ENCODE assay signal across 17 cellular contexts in genomic region chr20:57600324-57601210, GRCh38. TPM values are rescaled to one million over a fixed set of nuclear protein-coding genes. Genes with fewer than 3 reads are reported as not detected.
DNase-seq lines count a peak whose midpoint lies in the region; ATAC-seq and TF ChIP-seq lines count a peak whose summit lies in the region.
"Had no signal": no experiment of that assay in that cellular context is flagged by ENCODE, and none has a peak within 500 bp of the region (broad histone marks: within the 10 kb centered on the region; RNA-seq: fewer than 3 reads in every experiment).

No MANE protein-coding gene starts in this region.

- intact Hi-C loops in activated B cell treated with CpG ODN at 0.5 μM for 24 hours (cut with micrococcal nuclease): no loop called here

- H3K9me3 ChIP-seq in neuronal stem cell (replicated peaks in 1 of 2; ENCODE audit: control insufficient read depth in 2 of 2, insufficient read depth in 1 of 2, low read depth in 1 of 2, low read length in 2 of 2) (no peaks in the 10 kb centered on the region), smooth muscle cell (replicated peaks; ENCODE audit: low read depth) (no peaks in the 10 kb centered on the region)
- H3K9me3 ChIP-seq: ovary, tibial nerve had no signal

- no peak overlapping the region for H3K4me2 ChIP-seq in neuronal stem cell (ENCODE audit: insufficient read depth, low read length, poor library complexity, severe bottlenecking)
- no peak overlapping the region for H3K4me2 ChIP-seq in smooth muscle cell

- no peak overlapping the region for H3K4me3 Mint-ChIP-seq in activated B cell treated with CpG ODN at 0.5 μM for 24 hours
- H3K4me3 Mint-ChIP-seq: T-cell had no signal

- no peaks in the 10 kb centered on the region for H3K36me3 ChIP-seq in neuronal stem cell (replicated peaks in 1 of 2; ENCODE audit: control insufficient read depth in 2 of 2, insufficient read depth in 2 of 2, low read length in 2 of 2)
- H3K36me3 ChIP-seq in smooth muscle cell (ENCODE audit: low read depth): no peaks in the 10 kb centered on the region
- H3K36me3 ChIP-seq: ovary, tibial nerve had no signal

- H3K27ac ChIP-seq in neuronal stem cell (replicated peaks; ENCODE audit: low read length): no peak overlapping the region
- H3K27ac ChIP-seq in smooth muscle cell (ENCODE audit: low read depth): no peak overlapping the region
- H3K27ac ChIP-seq: C4-2B, ovary, tibial nerve had no signal

- H3K4me3 ChIP-seq in neuronal stem cell (ENCODE audit: low read length in 2 of 2) (no peak overlapping the region), smooth muscle cell (no peak overlapping the region)
- H3K4me3 ChIP-seq: ovary, tibial nerve had no signal

- H3K4me1 Mint-ChIP-seq in activated B cell treated with CpG ODN at 0.5 μM for 24 hours: peaks cover 17% of the 10 kb centered on the region

- H3K23ac ChIP-seq in neuronal stem cell (ENCODE audit: low read depth, low read length, poor library complexity): no peak overlapping the region

- H4K8ac ChIP-seq in neuronal stem cell (ENCODE audit: low read depth, low read length): no peak overlapping the region

- no peak overlapping the region for H3K4ac ChIP-seq in neuronal stem cell (ENCODE audit: low read length)

- TF ChIP-seq CTCF in activated B cell treated with CpG ODN at 0.5 μM for 24 hours (IDR thresholded peaks at IDR 0.05) (no peak), smooth muscle cell (IDR thresholded peaks at IDR 0.05; ENCODE audit: borderline replicate concordance, insufficient read depth, poor library complexity, severe bottlenecking) (no peak)

- H3K27me3 ChIP-seq in neuronal stem cell (ENCODE audit: control insufficient read depth in 3 of 3, insufficient read depth in 3 of 3, low read depth in 1 of 3, low read length in 3 of 3): peaks cover 0 to 34% (median 0%) of the 10 kb centered on the region in 3 experiments
- H3K27me3 ChIP-seq in smooth muscle cell (ENCODE audit: low read depth): no peaks in the 10 kb centered on the region
- H3K27me3 ChIP-seq: ovary, tibial nerve had no signal

- H2AK5ac ChIP-seq in neuronal stem cell (ENCODE audit: low read depth, low read length): peak overlapping the region; percentile 20

- H2AFZ ChIP-seq in neuronal stem cell (ENCODE audit: low read length): no peak overlapping the region
- no peak overlapping the region for H2AFZ ChIP-seq in smooth muscle cell (ENCODE audit: low read depth)

- peak; percentile 63 for ATAC-seq in GM18868 (IDR thresholded peaks at IDR 0.05; ENCODE audit: unreplicated experiment)
- peak; percentile 45 for ATAC-seq in HG02884 (IDR thresholded peaks at IDR 0.05; ENCODE audit: unreplicated experiment)
- ATAC-seq in activated B cell treated with CpG ODN at 0.5 μM for 24 hours (ENCODE audit: low read depth): peak; percentile 3
- ATAC-seq in HG03175 (IDR thresholded peaks at IDR 0.05; ENCODE audit: unreplicated experiment): no peak
- ATAC-seq: left lobe of liver, T-cell had no signal

- H3K9me3 Mint-ChIP-seq in activated B cell treated with CpG ODN at 0.5 μM for 24 hours: no peaks in the 10 kb centered on the region
- H3K9me3 Mint-ChIP-seq: T-cell had no signal

- H4K20me1 ChIP-seq in smooth muscle cell (ENCODE audit: low read depth): no peaks in the 10 kb centered on the region

- H3K4me1 ChIP-seq in neuronal stem cell (ENCODE audit: control insufficient read depth in 2 of 2, insufficient read depth in 1 of 2, low read depth in 1 of 2, low read length in 2 of 2) (peaks cover 0 to 7% of the 10 kb centered on the region in 2 donors), smooth muscle cell (ENCODE audit: low read depth) (no peaks in the 10 kb centered on the region)

- WGBS in neuronal stem cell (ENCODE audit: extremely low coverage in 2 of 2, insufficient read length in 2 of 2, insufficient replicate concordance in 1 of 2), 2 donors: no CpG with 5 or more reads among the region's 12 CpGs
- WGBS in smooth muscle cell (ENCODE audit: low lambda C conversion rate): 91% methylated on average over 12 of the region's 12 CpGs

- no peaks in the 10 kb centered on the region for H3F3A ChIP-seq in smooth muscle cell (ENCODE audit: low read depth)

- no peaks in the 10 kb centered on the region for H3K79me2 ChIP-seq in smooth muscle cell (ENCODE audit: low read depth)

- H3K36me3 Mint-ChIP-seq in activated B cell treated with CpG ODN at 0.5 μM for 24 hours (ENCODE audit: low read depth): peaks cover 12% of the 10 kb centered on the region

- POLR2A ChIA-PET in activated B cell treated with CpG ODN at 0.5 μM for 24 hours (lab: Charles Lee): interaction anchor here (1.8 to 2.3 kb wide), 2 partner anchors 19 kb away, joined by 8 to 9 read pairs; partner anchors contain the start of gene ZBP1

- CTCF ChIA-PET in activated B cell treated with CpG ODN at 0.5 μM for 24 hours (lab: Charles Lee): interaction anchor here (1.1 to 1.5 kb wide), 3 partner anchors 17 to 579 kb away, joined by 3 to 5 read pairs (median 3); no protein-coding TSS in a partner anchor

- H3K9ac ChIP-seq in neuronal stem cell (ENCODE audit: low read depth, low read length, poor library complexity) (no peak overlapping the region), smooth muscle cell (ENCODE audit: low read depth) (no peak overlapping the region)

- no peak overlapping the region for H3K27ac Mint-ChIP-seq in activated B cell treated with CpG ODN at 0.5 μM for 24 hours
- H3K27ac Mint-ChIP-seq: T-cell had no signal

- H2BK120ac ChIP-seq in neuronal stem cell (ENCODE audit: low read depth, low read length): no peak overlapping the region

- no peak for DNase-seq in activated B cell treated with CpG ODN at 0.5 μM for 24 hours
- no peak for DNase-seq in neuronal stem cell (ENCODE audit: low spot score)
- no peak for DNase-seq in smooth muscle cell (lab: John Stamatoyannopoulos, UW; ENCODE audit: unreplicated experiment)
- DNase-seq in NCI-H748 (lab: John Stamatoyannopoulos, UW; ENCODE audit: unreplicated experiment): no peak
- DNase-seq in OCI-M2 (lab: John Stamatoyannopoulos, UW; ENCODE audit: unreplicated experiment): no peak
- DNase-seq: activated naive CD4-positive, alpha-beta T cell treated with anti-CD3 and anti-CD28 coated beads, Interleukin-2, amount 50 U/mL, for 16 hours; DND-41; NCI-H774; ovary; stimulated activated CD4-positive, alpha-beta T cell treated with anti-CD3 and anti-CD28 coated beads, Interleukin-4, amount 100 ng/mL, for 4 hours; T-cell had no signal

- peaks cover 14% of the 10 kb centered on the region for H3K27me3 Mint-ChIP-seq in activated B cell treated with CpG ODN at 0.5 μM for 24 hours

- H2BK15ac ChIP-seq in neuronal stem cell (ENCODE audit: low read length): peak overlapping the region; percentile 63

- peak overlapping the region; percentile 78 for H3K14ac ChIP-seq in neuronal stem cell (ENCODE audit: low read length)

- no peak overlapping the region for H2BK12ac ChIP-seq in neuronal stem cell (ENCODE audit: low read length)

- no peaks in the 10 kb centered on the region for H3K79me1 ChIP-seq in neuronal stem cell (ENCODE audit: low read depth, low read length)

- peak overlapping the region; percentile 27 for H3K18ac ChIP-seq in neuronal stem cell (ENCODE audit: low read length)

- H2BK5ac ChIP-seq in neuronal stem cell (ENCODE audit: low read length): no peak overlapping the region

- no peak overlapping the region for H4K91ac ChIP-seq in neuronal stem cell (ENCODE audit: low read depth, low read length, poor library complexity)

RNA-seq across cellular contexts. Expression of gene ZBP1, which starts 19.7 kb away (rescaled TPM):
- total RNA-seq in activated B cell treated with CpG ODN at 0.5 μM for 24 hours (16.5 and 17.8 TPM in 2 replicates), smooth muscle cell (not detected in 2 replicates)
- not detected for polyA plus RNA-seq in neuronal stem cell (2013, experiment 1 of 2)
- polyA plus RNA-seq in neuronal stem cell (2013, experiment 2 of 2): not detected
- 0.50 TPM in 1 of 2 replicates, not detected in the other for polyA plus RNA-seq in smooth muscle cell

RNA-seq across cellular contexts. Expression of gene PCK1, which starts 39.7 kb away (rescaled TPM):
- total RNA-seq in activated B cell treated with CpG ODN at 0.5 μM for 24 hours (not detected in 2 replicates), smooth muscle cell (not detected in 2 replicates)
- polyA plus RNA-seq in neuronal stem cell (2013, experiment 1 of 2): not detected
- not detected for polyA plus RNA-seq in neuronal stem cell (2013, experiment 2 of 2)
- not detected in 2 replicates for polyA plus RNA-seq in smooth muscle cell

Comparison
In these comparisons a context has a peak if more than half of its experiments do, and no peak if none do; other contexts are left out.
1. RNA of gene ZBP1, which starts 19.7 kb away (total RNA-seq): 16.5 to 17.8 TPM in activated B cell treated with CpG ODN at 0.5 μM for 24 hours; not detected in smooth muscle cell; every median in the first group is over 10 times any median in the second.